Comparison of ENCODE assay signal across 17 cellular contexts in genomic region chr6:127956260-127956888, GRCh38. TPM values are rescaled to one million over a fixed set of nuclear protein-coding genes. Genes with fewer than 3 reads are reported as not detected.
DNase-seq lines count a peak whose midpoint lies in the region; ATAC-seq, FAIRE-seq and TF ChIP-seq lines count a peak whose summit lies in the region.
"Had no signal": no experiment of that assay in that cellular context is flagged by ENCODE, and none has a peak within 500 bp of the region (broad histone marks: within the 10 kb centered on the region; RNA-seq: fewer than 3 reads in every experiment).

No MANE protein-coding gene starts in this region.

- H3K27ac ChIP-seq in adrenal gland (no peak overlapping the region), thyroid gland (no peak overlapping the region), osteoblast (ENCODE audit: low read depth, low read length) (no peak overlapping the region)
- H3K27ac ChIP-seq: gastroesophageal sphincter had no signal

- no peak for ATAC-seq in GM21367 (IDR thresholded peaks at IDR 0.05; ENCODE audit: unreplicated experiment)
- ATAC-seq: gastroesophageal sphincter, Right ventricle myocardium inferior had no signal

- no peak for DNase-seq in BJ (ENCODE audit: low read depth)
- peak; percentile 33 for DNase-seq in HPDE6-E6E7 (ENCODE audit: extremely low spot score)
- DNase-seq in adrenal gland, result peak in 5 of 7 donors; percentile 5 to 55 (median 16)
- DNase-seq in kidney tubule cell (ENCODE audit: low spot score), result peak; percentile 22
- no peak for DNase-seq in thyroid gland
- DNase-seq in osteoblast (ENCODE audit: insufficient read length, low spot score, missing footprints), result no peak
- no peak for DNase-seq in GM12891 (ENCODE audit: insufficient read length, low spot score)
- DNase-seq: activated naive CD8-positive, alpha-beta T cell treated with anti-CD3 and anti-CD28 coated beads, Interleukin-2, amount 10 ng/mL, durations not matched to agents 7 days and 5 days; COR-L47; dermis blood vessel endothelial cell; naive B cell; NCI-H1105 treated with DMSO at 0.1 percent for 48 hours; NCI-H510A treated with DMSO at 0.1 percent for 48 hours; right cardiac atrium had no signal

- WGBS in adrenal gland, 4 donors, result 50 to 65% (median 57%) methylated on average over 5 to 6 of the region's 6 CpGs
- 70 to 73% methylated on average over 6 of the region's 6 CpGs for WGBS in thyroid gland, 2 donors

- CTCF ChIA-PET in BJ (lab: Yijun Ruan, JAX), result interaction anchor here (1.3 kb wide), 1 partner anchor 14 kb away, joined by 3 read pairs; no protein-coding TSS in a partner anchor

- POLR2A ChIA-PET in BJ (lab: Charles Lee), result no interaction called here

- no peaks in the 10 kb centered on the region for H3K9me3 ChIP-seq in adrenal gland (replicated peaks in 1 of 3)
- no peaks in the 10 kb centered on the region for H3K9me3 ChIP-seq in thyroid gland
- no peaks in the 10 kb centered on the region for H3K9me3 ChIP-seq in osteoblast (ENCODE audit: low read depth, low read length)
- H3K9me3 ChIP-seq: gastroesophageal sphincter had no signal

- H3K4me3 ChIP-seq in BJ (ENCODE audit: low read depth, low read length), result no peak overlapping the region
- H3K4me3 ChIP-seq in adrenal gland, result no peak overlapping the region
- no peak overlapping the region for H3K4me3 ChIP-seq in thyroid gland (replicated peaks in 1 of 3)
- H3K4me3 ChIP-seq in osteoblast (ENCODE audit: insufficient read depth, low read length), result no peak overlapping the region
- H3K4me3 ChIP-seq: gastroesophageal sphincter had no signal

- no peak overlapping the region for H2AFZ ChIP-seq in osteoblast (ENCODE audit: low read length)

- intact Hi-C loops in adrenal gland (cut with DNase I), result no loop called here
- intact Hi-C loops in thyroid gland (cut with DNase I), result no loop called here

- H3K4me1 ChIP-seq in adrenal gland (replicated peaks in 1 of 2), result no peaks in the 10 kb centered on the region
- H3K4me1 ChIP-seq in thyroid gland, result no peaks in the 10 kb centered on the region
- H3K4me1 ChIP-seq in osteoblast (ENCODE audit: insufficient read depth, low read length), result no peaks in the 10 kb centered on the region
- H3K4me1 ChIP-seq: gastroesophageal sphincter had no signal

- H3K79me2 ChIP-seq in osteoblast (ENCODE audit: insufficient read depth, low read length), result no peaks in the 10 kb centered on the region

- no peak overlapping the region for H3K4me2 ChIP-seq in osteoblast (ENCODE audit: insufficient read depth, low read length)

- no peak for FAIRE-seq in GM12891 (lab: Jason Lieb, UNC)

- H3K36me3 ChIP-seq in BJ (ENCODE audit: control insufficient read depth, insufficient read depth, low read length) (no peaks in the 10 kb centered on the region), adrenal gland (replicated peaks in 1 of 2) (no peaks in the 10 kb centered on the region), thyroid gland (no peaks in the 10 kb centered on the region), osteoblast (ENCODE audit: insufficient read depth, low read length) (no peaks in the 10 kb centered on the region)
- H3K36me3 ChIP-seq: gastroesophageal sphincter had no signal

- H3K27me3 ChIP-seq in BJ (ENCODE audit: control insufficient read depth, insufficient read depth, low read length), result no peaks in the 10 kb centered on the region
- H3K27me3 ChIP-seq in adrenal gland, result no peaks in the 10 kb centered on the region
- H3K27me3 ChIP-seq in thyroid gland, result no peaks in the 10 kb centered on the region
- no peaks in the 10 kb centered on the region for H3K27me3 ChIP-seq in osteoblast (ENCODE audit: insufficient read depth, low read length)
- H3K27me3 ChIP-seq: gastroesophageal sphincter had no signal

- TF ChIP-seq POLR2A in adrenal gland (IDR thresholded peaks at IDR 0.05) (no peak), thyroid gland (IDR thresholded peaks at IDR 0.05) (no peak), GM12891 (IDR thresholded peaks at IDR 0.05; ENCODE audit: low read depth, low read length) (no peak)

- H4K20me1 ChIP-seq in osteoblast (ENCODE audit: insufficient read depth, low read length), result no peaks in the 10 kb centered on the region

- TF ChIP-seq CTCF in BJ (IDR thresholded peaks at IDR 0.05; ENCODE audit: insufficient read depth, low read depth, low read length) (peak; percentile 12; the same call in 1 of the 2 replicates), adrenal gland (IDR thresholded peaks at IDR 0.05) (no peak), thyroid gland (IDR thresholded peaks at IDR 0.05) (no peak), osteoblast (IDR thresholded peaks at IDR 0.05; ENCODE audit: extremely low read depth, low read depth, low read length) (no peak)

TF ChIP-seq in GM12891, 5 proteins besides CTCF, POLR2A, EP300 and RAD21:
- TF ChIP-seq POU2F2 (IDR thresholded peaks at IDR 0.05; ENCODE audit: low read depth, low read length) (no peak), SPI1 (IDR thresholded peaks at IDR 0.05; ENCODE audit: low read depth, low read length) (no peak), PAX5 (IDR thresholded peaks at IDR 0.05; ENCODE audit: insufficient read depth, low read length, severe bottlenecking) (no peak), TAF1 (IDR thresholded peaks at IDR 0.05; ENCODE audit: low read depth, low read length) (no peak), POLR2AphosphoS5 (IDR thresholded peaks at IDR 0.05; ENCODE audit: low read depth, low read length) (no peak)

RNA-seq across cellular contexts. Expression of gene THEMIS, which starts 55.5 kb away (rescaled TPM):
- not detected in 2 replicates for polyA plus RNA-seq in BJ (2011; rRNA removed)
- polyA minus RNA-seq in BJ (2011; rRNA and poly(A)+ RNA removed), result 0.26 TPM in 1 of 2 replicates, not detected in the other
- total RNA-seq in adrenal gland, result 1 to 10 TPM in 3 of 8 donors, under 1 TPM in 5; 0.14 to 2.6 (median 0.39) TPM
- under 1 TPM; 0.07 to 0.31 (median 0.16) TPM for polyA plus RNA-seq in adrenal gland
- total RNA-seq in thyroid gland, result 1 to 10 TPM in 3 of 4 donors, under 1 TPM in 1; 0.68 to 1.8 (median 1.4) TPM
- under 0.01 TPM in 2 replicates for total RNA-seq in osteoblast
- not detected for polyA plus RNA-seq in GM12891 (2012; ENCODE audit: low read depth, missing spikeins)
- total RNA-seq: dermis blood vessel endothelial cell had no signal
- polyA plus RNA-seq: right cardiac atrium had no signal

Comparison
In these comparisons a context has a peak if more than half of its experiments do, and no peak if none do; other contexts are left out.
1. DNase-seq: peak in HPDE6-E6E7 (single experiment), adrenal gland (5 of 7) and kidney tubule cell (single experiment); none in BJ (single experiment), thyroid gland (0 of 2), osteoblast (single experiment) and GM12891 (single experiment).